In genomic region chr4:52651993-52652672, GRCh38 we compare ENCODE assay signal across 21 cellular contexts. TPM values are rescaled to one million over a fixed set of nuclear protein-coding genes. Genes with fewer than 3 reads are reported as not detected.
DNase-seq lines count a peak whose midpoint lies in the region; ATAC-seq and TF ChIP-seq lines count a peak whose summit lies in the region.
"Had no signal": no experiment of that assay in that cellular context is flagged by ENCODE, and none has a peak within 500 bp of the region (broad histone marks: within the 10 kb centered on the region; RNA-seq: fewer than 3 reads in every experiment).

No MANE protein-coding gene starts in this region.

- peaks cover 22% of the 10 kb centered on the region for H3K4me1 Mint-ChIP-seq in activated naive CD4-positive, alpha-beta T cell treated with anti-CD3 and anti-CD28 coated beads, Interleukin-2, amount 10 ng/mL, durations not matched to agents 7 days and 5 days
- H3K4me1 Mint-ChIP-seq in endothelial cell (ENCODE audit: unreplicated experiment), result peaks cover 33% of the 10 kb centered on the region
- H3K4me1 Mint-ChIP-seq in endodermal cell, result peaks cover 24% of the 10 kb centered on the region

- no peaks in the 10 kb centered on the region for H3K36me3 ChIP-seq in aorta (ENCODE audit: control insufficient read depth in 1 of 2, insufficient read depth in 2 of 2, low read length in 1 of 2)
- peaks cover 52% of the 10 kb centered on the region for H3K36me3 ChIP-seq in endodermal cell (ENCODE audit: control insufficient read depth, insufficient read depth, low read length)

- no peak overlapping the region for H3K4me3 Mint-ChIP-seq in activated naive CD4-positive, alpha-beta T cell treated with anti-CD3 and anti-CD28 coated beads, Interleukin-2, amount 10 ng/mL, durations not matched to agents 7 days and 5 days
- peak overlapping the region; percentile 6 for H3K4me3 Mint-ChIP-seq in endothelial cell (ENCODE audit: unreplicated experiment)
- H3K4me3 Mint-ChIP-seq in endodermal cell, result no peak overlapping the region
- H3K4me3 Mint-ChIP-seq: activated B cell treated with CpG ODN at 0.5 μM for 24 hours; activated naive CD8-positive, alpha-beta T cell treated with anti-CD3 and anti-CD28 coated beads, Interleukin-2, amount 10 ng/mL, durations not matched to agents 7 days and 5 days had no signal

- H3K27me3 ChIP-seq in aorta (ENCODE audit: control insufficient read depth in 1 of 2, insufficient read depth in 2 of 2, low read length in 1 of 2) (no peaks in the 10 kb centered on the region), endodermal cell (ENCODE audit: control insufficient read depth, insufficient read depth, low read length, poor library complexity, severe bottlenecking) (no peaks in the 10 kb centered on the region)
- H3K27me3 ChIP-seq: BLaER1 had no signal

- no peak for TF ChIP-seq CTCF in endothelial cell (IDR thresholded peaks at IDR 0.05; ENCODE audit: unreplicated experiment)
- TF ChIP-seq CTCF in endodermal cell (conservative IDR thresholded peaks at IDR 0.05), result no peak

- H3K9ac ChIP-seq in endodermal cell (ENCODE audit: extremely low read depth, low read length, poor library complexity, severe bottlenecking), result no peak overlapping the region
- H3K9ac ChIP-seq: BLaER1 had no signal

- no peaks in the 10 kb centered on the region for H3K9me3 ChIP-seq in aorta (ENCODE audit: control insufficient read depth, low read length)
- peaks cover 5% of the 10 kb centered on the region for H3K9me3 ChIP-seq in endodermal cell (ENCODE audit: control insufficient read depth, low read length)

- intact Hi-C loops in aorta (cut with DNase I), result no loop called here

- H3K4me3 ChIP-seq in aorta (ENCODE audit: low read length in 2 of 2) (no peak overlapping the region), endodermal cell (ENCODE audit: low read length) (no peak overlapping the region)
- H3K4me3 ChIP-seq: BLaER1, skin epidermis had no signal

- no peak for ATAC-seq in aorta (ENCODE audit: low FRiP score)
- ATAC-seq in esophagus mucosa, result no peak

- H3K27ac Mint-ChIP-seq in activated naive CD4-positive, alpha-beta T cell treated with anti-CD3 and anti-CD28 coated beads, Interleukin-2, amount 10 ng/mL, durations not matched to agents 7 days and 5 days, result peak overlapping the region; percentile 6
- H3K27ac Mint-ChIP-seq in endothelial cell (ENCODE audit: unreplicated experiment), result peak overlapping the region; percentile 68
- H3K27ac Mint-ChIP-seq in endodermal cell, result no peak overlapping the region
- H3K27ac Mint-ChIP-seq: activated B cell treated with CpG ODN at 0.5 μM for 24 hours; activated naive CD8-positive, alpha-beta T cell treated with anti-CD3 and anti-CD28 coated beads, Interleukin-2, amount 10 ng/mL, durations not matched to agents 7 days and 5 days had no signal

- peaks cover 1% of the 10 kb centered on the region for H3K27me3 Mint-ChIP-seq in activated naive CD4-positive, alpha-beta T cell treated with anti-CD3 and anti-CD28 coated beads, Interleukin-2, amount 10 ng/mL, durations not matched to agents 7 days and 5 days
- peaks cover 2% of the 10 kb centered on the region for H3K27me3 Mint-ChIP-seq in endothelial cell (ENCODE audit: unreplicated experiment)
- no peaks in the 10 kb centered on the region for H3K27me3 Mint-ChIP-seq in endodermal cell (ENCODE audit: insufficient read depth)
- H3K27me3 Mint-ChIP-seq: activated B cell treated with CpG ODN at 0.5 μM for 24 hours; activated naive CD8-positive, alpha-beta T cell treated with anti-CD3 and anti-CD28 coated beads, Interleukin-2, amount 10 ng/mL, durations not matched to agents 7 days and 5 days had no signal

- H3K36me3 Mint-ChIP-seq in activated naive CD4-positive, alpha-beta T cell treated with anti-CD3 and anti-CD28 coated beads, Interleukin-2, amount 10 ng/mL, durations not matched to agents 7 days and 5 days, result peaks cover 12% of the 10 kb centered on the region
- H3K36me3 Mint-ChIP-seq in endothelial cell (ENCODE audit: low read depth, unreplicated experiment), result peaks cover 9% of the 10 kb centered on the region
- H3K36me3 Mint-ChIP-seq in endodermal cell (ENCODE audit: low read depth), result peaks cover 38% of the 10 kb centered on the region

- 45 to 46% methylated on average over 2 of the region's 2 CpGs for WGBS in aorta, 2 donors
- 81 to 89% methylated on average over 2 of the region's 2 CpGs for WGBS in endodermal cell (ENCODE audit: insufficient coverage in 1 of 2, insufficient read length in 1 of 2), 2 experiments

- peaks cover 3% of the 10 kb centered on the region for H3K9me3 Mint-ChIP-seq in activated naive CD4-positive, alpha-beta T cell treated with anti-CD3 and anti-CD28 coated beads, Interleukin-2, amount 10 ng/mL, durations not matched to agents 7 days and 5 days
- H3K9me3 Mint-ChIP-seq in endothelial cell (ENCODE audit: unreplicated experiment) (no peaks in the 10 kb centered on the region), endodermal cell (no peaks in the 10 kb centered on the region)
- H3K9me3 Mint-ChIP-seq: activated B cell treated with CpG ODN at 0.5 μM for 24 hours had no signal

- DNase-seq in activated naive CD4-positive, alpha-beta T cell treated with anti-CD3 and anti-CD28 coated beads, Interleukin-2, amount 10 ng/mL, durations not matched to agents 7 days and 5 days, result no peak
- no peak for DNase-seq in activated naive CD4-positive, alpha-beta T cell treated with anti-CD3 and anti-CD28 coated beads, Interleukin-2, amount 50 U/mL, for 16 hours
- peak; percentile 19 for DNase-seq in LHCN-M2 (ENCODE audit: low read depth)
- no peak for DNase-seq in endothelial cell (ENCODE audit: low spot score)
- no peak for DNase-seq in aorta
- no peak for DNase-seq in endodermal cell
- DNase-seq in GM03348 (ENCODE audit: low spot score), result no peak
- DNase-seq: ACHN; activated B cell treated with CpG ODN at 0.5 μM for 24 hours; activated naive CD8-positive, alpha-beta T cell treated with anti-CD3 and anti-CD28 coated beads, Interleukin-2, amount 10 ng/mL, durations not matched to agents 7 days and 5 days; cerebellar nuclear complex; foreskin fibroblast; mesendoderm; NCI-H1417 treated with DMSO at 0.1 percent for 48 hours; nucleus accumbens; OCI-M1; stimulated activated CD4-positive, alpha-beta T cell treated with anti-CD3 and anti-CD28 coated beads, Interleukin-1b, Interleukin-23, amount 100 ng/mL, for 48 hours; substantia nigra had no signal

- H3K4me1 ChIP-seq in aorta (ENCODE audit: control insufficient read depth in 1 of 2, insufficient read depth in 2 of 2, low read length in 2 of 2) (peaks cover 5 to 9% of the 10 kb centered on the region in 2 donors), endodermal cell (ENCODE audit: control insufficient read depth, insufficient read depth, low read length) (no peaks in the 10 kb centered on the region)
- H3K4me1 ChIP-seq: BLaER1 had no signal

- peak overlapping the region; percentile 36 to 82 for H3K27ac ChIP-seq in aorta (ENCODE audit: low read depth in 1 of 2, low read length in 2 of 2)
- no peak overlapping the region for H3K27ac ChIP-seq in endodermal cell (ENCODE audit: low read depth, low read length)
- H3K27ac ChIP-seq: BLaER1, skin epidermis had no signal

- CTCF ChIA-PET in activated naive CD4-positive, alpha-beta T cell treated with anti-CD3 and anti-CD28 coated beads, Interleukin-2, amount 10 ng/mL, durations not matched to agents 7 days and 5 days (lab: Charles Lee), result no interaction called here

RNA-seq across cellular contexts. Expression of gene USP46, which starts 7.0 kb away (rescaled TPM):
- 18.3 and 19.2 TPM in 2 replicates for total RNA-seq in LHCN-M2 (2014; rRNA removed)
- polyA plus RNA-seq in LHCN-M2 (2012), result 7.3 TPM
- total RNA-seq in endothelial cell (ENCODE audit: unreplicated experiment), result 32.4 TPM
- total RNA-seq in aorta, result 10 to 100 TPM; 23.7 to 24.1 TPM
- polyA plus RNA-seq in aorta, result 1 to 10 TPM; 4.8 to 5.4 TPM
- 10 to 100 TPM; 42.0 to 42.9 TPM for total RNA-seq in endodermal cell
- 30.4 TPM for polyA plus RNA-seq in endodermal cell (2013, experiment 1 of 2)
- 28.4 TPM for polyA plus RNA-seq in endodermal cell (2013, experiment 2 of 2)
- total RNA-seq in esophagus mucosa, result 19.7 TPM
